In the genomic region with DNA sequence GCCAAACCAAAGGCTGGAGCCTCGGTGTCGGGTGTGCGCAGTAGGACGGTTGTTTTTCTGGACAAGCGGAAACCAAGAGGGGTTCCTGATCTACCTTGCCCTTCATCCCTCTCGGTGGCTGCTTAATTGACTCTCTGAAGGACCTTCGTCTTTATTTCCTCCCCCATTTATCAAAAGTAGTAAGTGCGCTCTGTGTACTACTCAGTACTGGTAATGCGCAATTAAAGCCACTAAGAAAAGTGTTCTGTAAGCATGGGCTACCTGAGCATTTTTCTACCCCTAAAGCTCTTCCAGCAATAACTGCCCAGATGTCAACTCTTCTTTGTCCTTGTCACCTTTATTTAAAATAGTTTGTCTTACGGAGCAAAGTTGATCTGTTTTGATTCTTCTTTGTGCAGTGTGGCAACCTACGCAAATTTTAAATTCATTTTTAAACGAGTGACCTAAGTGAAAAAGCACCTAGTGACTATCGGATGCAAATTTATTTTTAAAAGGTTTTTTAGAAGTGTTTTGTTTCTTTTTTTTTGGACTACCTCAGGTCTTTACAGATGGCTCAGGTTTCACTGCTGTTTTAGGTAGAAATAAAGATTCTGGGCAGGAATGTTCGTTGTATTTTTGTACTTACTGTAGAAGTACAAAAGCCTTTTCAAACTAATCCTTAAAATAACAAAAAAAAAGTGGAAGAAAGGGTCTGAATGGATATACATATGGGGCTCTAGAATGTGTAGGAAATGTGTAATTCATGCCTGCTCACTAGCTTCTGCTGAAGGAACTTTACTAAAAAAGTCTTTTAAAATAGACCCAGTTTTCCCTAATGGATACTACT, we compare ENCODE assay signal across 1 cellular context.
TF ChIP-seq lines count a peak whose summit lies in the region.

No MANE protein-coding gene starts in this region.

TF ChIP-seq in HCT116, 20 proteins besides CTCF, POLR2A, EP300 and RAD21:
- TF ChIP-seq EZH2phosphoT487 (IDR thresholded peaks at IDR 0.05; ENCODE audit: borderline replicate concordance) (no peak), MAX (IDR thresholded peaks at IDR 0.05) (no peak), ZNF274 (IDR thresholded peaks at IDR 0.05; ENCODE audit: low read depth, low read length) (no peak), CEBPB (IDR thresholded peaks at IDR 0.05; ENCODE audit: low read depth) (no peak), JUND (IDR thresholded peaks at IDR 0.05) (no peak), ELF1 (IDR thresholded peaks at IDR 0.05; ENCODE audit: borderline replicate concordance, low read depth) (no peak), EGR1 (IDR thresholded peaks at IDR 0.05; ENCODE audit: low read depth) (no peak), CBX3 (IDR thresholded peaks at IDR 0.05; ENCODE audit: low read depth) (no peak)
- TF ChIP-seq, protein P1, sequence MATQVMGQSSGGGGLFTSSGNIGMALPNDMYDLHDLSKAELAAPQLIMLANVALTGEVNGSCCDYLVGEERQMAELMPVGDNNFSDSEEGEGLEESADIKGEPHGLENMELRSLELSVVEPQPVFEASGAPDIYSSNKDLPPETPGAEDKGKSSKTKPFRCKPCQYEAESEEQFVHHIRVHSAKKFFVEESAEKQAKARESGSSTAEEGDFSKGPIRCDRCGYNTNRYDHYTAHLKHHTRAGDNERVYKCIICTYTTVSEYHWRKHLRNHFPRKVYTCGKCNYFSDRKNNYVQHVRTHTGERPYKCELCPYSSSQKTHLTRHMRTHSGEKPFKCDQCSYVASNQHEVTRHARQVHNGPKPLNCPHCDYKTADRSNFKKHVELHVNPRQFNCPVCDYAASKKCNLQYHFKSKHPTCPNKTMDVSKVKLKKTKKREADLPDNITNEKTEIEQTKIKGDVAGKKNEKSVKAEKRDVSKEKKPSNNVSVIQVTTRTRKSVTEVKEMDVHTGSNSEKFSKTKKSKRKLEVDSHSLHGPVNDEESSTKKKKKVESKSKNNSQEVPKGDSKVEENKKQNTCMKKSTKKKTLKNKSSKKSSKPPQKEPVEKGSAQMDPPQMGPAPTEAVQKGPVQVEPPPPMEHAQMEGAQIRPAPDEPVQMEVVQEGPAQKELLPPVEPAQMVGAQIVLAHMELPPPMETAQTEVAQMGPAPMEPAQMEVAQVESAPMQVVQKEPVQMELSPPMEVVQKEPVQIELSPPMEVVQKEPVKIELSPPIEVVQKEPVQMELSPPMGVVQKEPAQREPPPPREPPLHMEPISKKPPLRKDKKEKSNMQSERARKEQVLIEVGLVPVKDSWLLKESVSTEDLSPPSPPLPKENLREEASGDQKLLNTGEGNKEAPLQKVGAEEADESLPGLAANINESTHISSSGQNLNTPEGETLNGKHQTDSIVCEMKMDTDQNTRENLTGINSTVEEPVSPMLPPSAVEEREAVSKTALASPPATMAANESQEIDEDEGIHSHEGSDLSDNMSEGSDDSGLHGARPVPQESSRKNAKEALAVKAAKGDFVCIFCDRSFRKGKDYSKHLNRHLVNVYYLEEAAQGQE (IDR thresholded peaks at IDR 0.05; ENCODE audit: low read depth) = no peak
- TF ChIP-seq, protein P2, sequence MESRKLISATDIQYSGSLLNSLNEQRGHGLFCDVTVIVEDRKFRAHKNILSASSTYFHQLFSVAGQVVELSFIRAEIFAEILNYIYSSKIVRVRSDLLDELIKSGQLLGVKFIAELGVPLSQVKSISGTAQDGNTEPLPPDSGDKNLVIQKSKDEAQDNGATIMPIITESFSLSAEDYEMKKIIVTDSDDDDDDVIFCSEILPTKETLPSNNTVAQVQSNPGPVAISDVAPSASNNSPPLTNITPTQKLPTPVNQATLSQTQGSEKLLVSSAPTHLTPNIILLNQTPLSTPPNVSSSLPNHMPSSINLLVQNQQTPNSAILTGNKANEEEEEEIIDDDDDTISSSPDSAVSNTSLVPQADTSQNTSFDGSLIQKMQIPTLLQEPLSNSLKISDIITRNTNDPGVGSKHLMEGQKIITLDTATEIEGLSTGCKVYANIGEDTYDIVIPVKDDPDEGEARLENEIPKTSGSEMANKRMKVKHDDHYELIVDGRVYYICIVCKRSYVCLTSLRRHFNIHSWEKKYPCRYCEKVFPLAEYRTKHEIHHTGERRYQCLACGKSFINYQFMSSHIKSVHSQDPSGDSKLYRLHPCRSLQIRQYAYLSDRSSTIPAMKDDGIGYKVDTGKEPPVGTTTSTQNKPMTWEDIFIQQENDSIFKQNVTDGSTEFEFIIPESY (IDR thresholded peaks at IDR 0.05; ENCODE audit: extremely low read depth, insufficient replicate concordance, low read length) = no peak
TF ChIP-seq in HCT116: peak in this region for 0.
